17 cellular contexts compared by ENCODE assay signal in the genomic region with DNA sequence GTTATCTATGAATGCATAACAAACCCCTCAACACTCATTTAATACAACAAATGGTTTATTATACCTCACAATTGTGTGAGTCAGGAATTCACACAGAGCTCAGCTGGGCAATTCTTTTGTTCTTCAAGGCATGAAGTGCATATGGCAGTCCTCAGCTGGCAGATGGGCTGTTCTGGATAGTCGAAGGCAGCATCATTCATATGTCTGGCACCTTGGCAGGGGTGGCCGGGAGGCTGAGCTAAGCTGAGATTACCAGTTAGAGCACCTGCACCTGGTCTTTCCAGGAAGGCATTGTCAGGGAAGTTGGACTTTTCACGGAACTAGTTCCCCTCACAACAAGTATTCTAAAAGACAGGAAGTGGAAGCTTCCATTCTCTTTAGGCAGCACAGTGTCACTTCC.
DNase-seq lines count a peak whose midpoint lies in the region; ATAC-seq, FAIRE-seq and TF ChIP-seq lines count a peak whose summit lies in the region.
"Had no signal": no experiment of that assay in that cellular context is flagged by ENCODE, and none has a peak within 500 bp of the region (broad histone marks: within the 10 kb centered on the region; RNA-seq: fewer than 3 reads in every experiment).

No MANE protein-coding gene starts in this region.

- no peak overlapping the region for H4K91ac ChIP-seq in H1 (replicated peaks; ENCODE audit: insufficient read length, low read length)

- no peaks in the 10 kb centered on the region for H4K20me1 ChIP-seq in H1 (replicated peaks in 1 of 2; ENCODE audit: control insufficient read depth in 1 of 2, insufficient read depth in 2 of 2, low read length in 2 of 2)

- H2BK20ac ChIP-seq in H1 (ENCODE audit: low read length) = no peak overlapping the region

- no peak overlapping the region for H3K14ac ChIP-seq in H1 (ENCODE audit: insufficient read length)

- no peak overlapping the region for H4K8ac ChIP-seq in H1 (ENCODE audit: extremely low read depth, insufficient read depth, low read length)

- no peak for ATAC-seq in HG03521 (IDR thresholded peaks at IDR 0.05; ENCODE audit: unreplicated experiment)
- ATAC-seq in stimulated activated naive CD8-positive, alpha-beta T cell treated with anti-CD3 and anti-CD28 coated beads, Interleukin-15, Interleukin-2, amounts not matched to agents 100 U/mL and 50 U/mL, for 24 hours = no peak

- H3K23ac ChIP-seq in H1 (ENCODE audit: insufficient read length) = no peak overlapping the region

- no peaks in the 10 kb centered on the region for H3K9me3 ChIP-seq in H1 (ENCODE audit: insufficient read depth in 2 of 2, low read depth in 1 of 2, low read length in 1 of 2)
- H3K9me3 ChIP-seq: BE2C, SJSA1 had no signal

- no peak overlapping the region for H3K56ac ChIP-seq in H1 (replicated peaks; ENCODE audit: insufficient read length, low read depth, low read length)

- TF ChIP-seq RAD21 in H1 (IDR thresholded peaks at IDR 0.05 in 1 of 2, conservative IDR thresholded peaks at IDR 0.05 in 1 of 2; ENCODE audit: low read depth in 2 of 2, low read length in 2 of 2) = no peak

- no peak overlapping the region for H3K18ac ChIP-seq in H1 (ENCODE audit: extremely low read depth, low read length)

- WGBS in H1 (ENCODE audit: extremely low coverage in 1 of 2, insufficient coverage in 1 of 2, insufficient read length in 1 of 2, insufficient replicate concordance in 2 of 2, low coverage in 1 of 2, low lambda C conversion rate in 2 of 2, missing lambda C conversion rate in 1 of 2), 2 experiments = 95% methylated on average over 3 of the region's 3 CpGs; no CpG with 5 or more reads in 1 of the 2 experiments

- POLR2A ChIA-PET in H1 (lab: Charles Lee; ENCODE audit: partially characterized antibody) = no interaction called here

- H3K4me3 ChIP-seq in H1 (ENCODE audit: extremely low read depth in 1 of 4, insufficient read depth in 2 of 4, low read depth in 3 of 4, low read length in 4 of 4) = no peak overlapping the region
- H3K4me3 ChIP-seq: SJSA1 had no signal

- H3K4ac ChIP-seq in H1 (replicated peaks; ENCODE audit: insufficient read length, low read depth, low read length) = no peak overlapping the region

- H3K79me2 ChIP-seq in H1 (ENCODE audit: control insufficient read depth in 1 of 2, insufficient read depth in 2 of 2, low read length in 2 of 2) = no peaks in the 10 kb centered on the region

- no peak for TF ChIP-seq CTCF in H1 (IDR thresholded peaks at IDR 0.05; ENCODE audit: control extremely low read depth in 1 of 3, insufficient read depth in 1 of 3, low read depth in 1 of 3, low read length in 3 of 3)

- H2BK120ac ChIP-seq in H1 (replicated peaks; ENCODE audit: low read depth, low read length) = no peak overlapping the region

- no peak overlapping the region for H2BK15ac ChIP-seq in H1 (ENCODE audit: low read length)

- no peak overlapping the region for H2AFZ ChIP-seq in H1 (ENCODE audit: low read length)

- no peaks in the 10 kb centered on the region; the same call in 1 of the 2 replicates for H3K23me2 ChIP-seq in H1 (ENCODE audit: low read depth, low read length)

- no peak overlapping the region for H3K9ac ChIP-seq in H1 (replicated peaks in 1 of 4; ENCODE audit: extremely low read depth in 1 of 4, low read depth in 3 of 4, low read length in 3 of 4)

- no peak overlapping the region for H3K27ac ChIP-seq in H1 (ENCODE audit: low read depth, low read length)
- H3K27ac ChIP-seq: SJSA1 had no signal

- no peak overlapping the region for H3K4me2 ChIP-seq in H1 (ENCODE audit: insufficient read depth in 1 of 2, low read depth in 2 of 2, low read length in 2 of 2)

- no peak for TF ChIP-seq POLR2A in H1 (IDR thresholded peaks at IDR 0.05; ENCODE audit: control extremely low read depth in 1 of 2, low read depth in 2 of 2, low read length in 2 of 2)

- CTCF ChIA-PET in H1 (lab: Charles Lee; ENCODE audit: partially characterized antibody) = interaction anchor here (0.8 to 1.1 kb wide), 3 partner anchors 12 to 82 kb away, joined by 3 to 4 read pairs (median 3); no protein-coding TSS in a partner anchor

- DNase-seq in DMS53 (lab: John Stamatoyannopoulos, UW) (peak; percentile 37), DMS53 treated with DMSO at 0.1 percent for 48 hours (lab: John Stamatoyannopoulos, UW; ENCODE audit: unreplicated experiment) (no peak), D341Med (ENCODE audit: low spot score) (peak; percentile 69), NCI-H345 treated with DMSO at 0.1 percent for 48 hours (lab: John Stamatoyannopoulos, UW; ENCODE audit: unreplicated experiment) (peak; percentile 69), H1 (ENCODE audit: low read depth in 1 of 2, low spot score in 2 of 2) (no peak), DMS153 treated with DMSO at 0.1 percent for 48 hours (lab: John Stamatoyannopoulos, UW; ENCODE audit: unreplicated experiment) (no peak)
- no peak for DNase-seq in stimulated activated naive CD8-positive, alpha-beta T cell treated with anti-CD3 and anti-CD28 coated beads, Interleukin-15, Interleukin-2, amounts not matched to agents 100 U/mL and 50 U/mL, for 24 hours
- DNase-seq: 8988T; BE2C; Calu3; CD4-positive, alpha-beta T cell; H7; NCI-H1105 treated with DMSO at 0.1 percent for 48 hours; NCI-H510A treated with DMSO at 0.1 percent for 48 hours; SW 1271 had no signal

- no peak overlapping the region for H2BK5ac ChIP-seq in H1 (ENCODE audit: low read depth, low read length)

- no peak for FAIRE-seq in H1 (lab: Jason Lieb, UNC)

- H3K27me3 ChIP-seq in H1 (replicated peaks in 1 of 4; ENCODE audit: control insufficient read depth in 3 of 4, extremely low read depth in 1 of 4, insufficient read depth in 3 of 4, low read length in 3 of 4) = no peaks in the 10 kb centered on the region
- H3K27me3 ChIP-seq: BE2C, SJSA1 had no signal

- no peak overlapping the region for H2BK12ac ChIP-seq in H1 (ENCODE audit: low read depth, low read length)

- H3K79me1 ChIP-seq in H1 (ENCODE audit: low read depth, low read length) = no peaks in the 10 kb centered on the region

- H3K4me1 ChIP-seq in H1 (replicated peaks in 1 of 4; ENCODE audit: control insufficient read depth in 3 of 4, insufficient read depth in 4 of 4, low read length in 3 of 4) = peaks cover 0 to 2% (median 0%) of the 10 kb centered on the region in 4 experiments; a peak in 1 of 7 replicates
- H3K4me1 ChIP-seq: BE2C had no signal

- no peak overlapping the region for H2AK5ac ChIP-seq in H1 (ENCODE audit: low read depth, low read length)

- no peak for TF ChIP-seq EP300 in H1 (IDR thresholded peaks at IDR 0.05; ENCODE audit: borderline replicate concordance in 1 of 2, low read depth in 2 of 2, low read length in 2 of 2)

- no peaks in the 10 kb centered on the region for H3K36me3 ChIP-seq in H1 (ENCODE audit: control insufficient read depth in 2 of 4, insufficient read depth in 4 of 4, low read length in 3 of 4)
- H3K36me3 ChIP-seq: BE2C, SJSA1 had no signal

- H4K5ac ChIP-seq in H1 (ENCODE audit: insufficient read length, low read depth, low read length) = no peak overlapping the region

TF ChIP-seq in H1, 55 proteins besides CTCF, POLR2A, EP300 and RAD21 (continues in another document):
- TF ChIP-seq, protein P1, sequence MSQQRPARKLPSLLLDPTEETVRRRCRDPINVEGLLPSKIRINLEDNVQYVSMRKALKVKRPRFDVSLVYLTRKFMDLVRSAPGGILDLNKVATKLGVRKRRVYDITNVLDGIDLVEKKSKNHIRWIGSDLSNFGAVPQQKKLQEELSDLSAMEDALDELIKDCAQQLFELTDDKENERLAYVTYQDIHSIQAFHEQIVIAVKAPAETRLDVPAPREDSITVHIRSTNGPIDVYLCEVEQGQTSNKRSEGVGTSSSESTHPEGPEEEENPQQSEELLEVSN (IDR thresholded peaks at IDR 0.05) = 0 out of 2 replicates have a peak, but pooled peaks have one; percentile 16
- TF ChIP-seq SUZ12 (IDR thresholded peaks at IDR 0.05; ENCODE audit: low read length) = no peak

Comparison
In these comparisons a context has a peak if more than half of its experiments do, and no peak if none do; other contexts are left out.
1. DNase-seq: peak in DMS53 (single experiment), D341Med (single experiment) and NCI-H345 treated with DMSO at 0.1 percent for 48 hours (single experiment); none in DMS53 treated with DMSO at 0.1 percent for 48 hours (single experiment), H1 (0 of 2), DMS153 treated with DMSO at 0.1 percent for 48 hours (single experiment) and stimulated activated naive CD8-positive, alpha-beta T cell treated with anti-CD3 and anti-CD28 coated beads, Interleukin-15, Interleukin-2, amounts not matched to agents 100 U/mL and 50 U/mL, for 24 hours (single experiment).